In the genomic region with DNA sequence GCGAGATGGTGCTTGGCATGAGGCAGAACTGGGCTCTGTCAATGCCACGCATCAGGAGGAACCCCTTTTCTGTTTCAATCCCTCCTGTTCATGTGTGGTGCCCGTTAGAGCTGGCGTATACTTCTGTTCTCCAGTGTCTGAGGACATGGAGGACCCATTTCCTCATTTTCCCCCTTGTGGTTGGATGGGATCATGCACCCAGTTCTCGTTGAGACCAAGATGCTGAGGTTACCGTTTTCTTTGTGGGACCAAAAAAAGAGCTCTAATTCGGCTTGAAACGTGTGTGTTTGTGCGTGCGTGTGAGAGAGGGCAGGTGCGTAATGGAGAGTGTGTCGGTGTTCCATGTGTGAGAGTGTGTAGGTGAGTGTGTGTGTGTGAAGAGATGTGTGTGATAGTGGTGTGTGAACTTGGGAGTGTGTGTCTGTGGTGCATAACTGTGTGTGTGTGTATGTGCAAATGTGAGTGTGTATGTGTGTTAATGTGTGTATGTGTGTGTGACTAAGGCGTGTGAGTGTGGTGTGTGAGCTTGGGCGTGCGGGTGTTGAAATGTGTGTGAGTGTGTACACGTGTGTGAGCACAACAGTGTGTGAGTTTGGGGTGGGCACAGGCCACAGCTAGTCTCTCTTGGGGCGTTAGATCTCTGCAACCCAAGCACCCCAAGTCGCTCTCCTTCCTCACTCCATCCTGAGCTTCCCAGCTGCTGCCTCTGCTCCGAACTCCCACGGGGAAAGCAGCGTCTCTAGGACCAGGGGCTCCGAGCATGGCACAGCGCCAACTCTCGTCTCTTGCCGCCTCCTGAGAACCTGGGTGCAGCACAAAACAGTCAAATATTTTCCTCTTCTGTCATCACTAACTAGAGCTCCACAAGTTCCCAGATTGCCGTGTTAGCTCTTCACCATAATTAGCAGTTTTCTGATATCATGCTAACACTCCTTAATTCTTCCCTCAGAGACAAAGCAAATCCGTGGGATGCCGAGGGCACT, we compare ENCODE assay signal across 8 cellular contexts.
DNase-seq lines count a peak whose midpoint lies in the region; ATAC-seq and TF ChIP-seq lines count a peak whose summit lies in the region.

No MANE protein-coding gene starts in this region.

- TF ChIP-seq CTCF in DOHH2 (IDR thresholded peaks at IDR 0.05; ENCODE audit: low read depth, low read length, poor library complexity, severe bottlenecking) = peak; percentile 79
- peak; percentile 36 for TF ChIP-seq CTCF in WI38 (IDR thresholded peaks at IDR 0.05; ENCODE audit: low read depth, low read length)
- TF ChIP-seq CTCF in lower lobe of right lung (IDR thresholded peaks at IDR 0.05) = peak; percentile 55

- intact Hi-C loops in lower lobe of right lung (cut with DNase I) = no loop called here

- H3K4me1 ChIP-seq in DOHH2 (ENCODE audit: control insufficient read depth, low read length) = peaks cover 94% of the 10 kb centered on the region
- peaks cover 9% of the 10 kb centered on the region for H3K4me1 ChIP-seq in lower lobe of right lung

- no peaks in the 10 kb centered on the region for H3K9me2 ChIP-seq in DOHH2 (replicated peaks; ENCODE audit: control insufficient read depth, low read length)

- peak; percentile 73 for DNase-seq in Jurkat, Clone E6-1 (ENCODE audit: low read depth, low spot score)
- no peak for DNase-seq in lower lobe of right lung
- DNase-seq in activated effector memory CD4-positive, alpha-beta T cell treated with Interleukin-2 at 50 U/mL for 16 hours = no peak
- DNase-seq in NCI-H128 (lab: John Stamatoyannopoulos, UW; ENCODE audit: unreplicated experiment) = no peak
- no peak for DNase-seq in activated gamma-delta T cell (lab: John Stamatoyannopoulos, UW)

- peak overlapping the region; percentile 78 for H3K4me2 ChIP-seq in DOHH2 (ENCODE audit: low read length)

- ATAC-seq in lower lobe of right lung (peak; percentile 44 to 46), HG03025 (IDR thresholded peaks at IDR 0.05; ENCODE audit: low FRiP score, unreplicated experiment) (no peak)

- H3K36me3 ChIP-seq in DOHH2 (ENCODE audit: control insufficient read depth, low read length) (no peaks in the 10 kb centered on the region), lower lobe of right lung (no peaks in the 10 kb centered on the region)

- H3K79me2 ChIP-seq in DOHH2 (ENCODE audit: control insufficient read depth, low read length) = no peaks in the 10 kb centered on the region

- no peaks in the 10 kb centered on the region for H3K9me3 ChIP-seq in DOHH2 (ENCODE audit: control insufficient read depth, insufficient read depth, low read length)
- H3K9me3 ChIP-seq in lower lobe of right lung = no peaks in the 10 kb centered on the region

- no peaks in the 10 kb centered on the region for H4K20me1 ChIP-seq in DOHH2 (ENCODE audit: control insufficient read depth, insufficient read depth, low read depth, low read length)

- H3K27me3 ChIP-seq in DOHH2 (ENCODE audit: control insufficient read depth, low read length) = no peaks in the 10 kb centered on the region
- no peaks in the 10 kb centered on the region for H3K27me3 ChIP-seq in lower lobe of right lung (ENCODE audit: low read depth)

- peak overlapping the region; percentile 64 for H3K4me3 ChIP-seq in DOHH2 (ENCODE audit: low read length)
- no peak overlapping the region for H3K4me3 ChIP-seq in Jurkat, Clone E6-1 (ENCODE audit: low read length)
- H3K4me3 ChIP-seq in WI38 (ENCODE audit: low read depth, low read length) = no peak overlapping the region
- no peak overlapping the region for H3K4me3 ChIP-seq in lower lobe of right lung

- H3K27ac ChIP-seq in DOHH2 (ENCODE audit: low read depth, low read length) = peak overlapping the region; percentile 91
- no peak overlapping the region for H3K27ac ChIP-seq in lower lobe of right lung

- peaks cover 18% of the 10 kb centered on the region for H3F3A ChIP-seq in DOHH2 (ENCODE audit: control insufficient read depth, insufficient read depth)
